In the genomic region with DNA sequence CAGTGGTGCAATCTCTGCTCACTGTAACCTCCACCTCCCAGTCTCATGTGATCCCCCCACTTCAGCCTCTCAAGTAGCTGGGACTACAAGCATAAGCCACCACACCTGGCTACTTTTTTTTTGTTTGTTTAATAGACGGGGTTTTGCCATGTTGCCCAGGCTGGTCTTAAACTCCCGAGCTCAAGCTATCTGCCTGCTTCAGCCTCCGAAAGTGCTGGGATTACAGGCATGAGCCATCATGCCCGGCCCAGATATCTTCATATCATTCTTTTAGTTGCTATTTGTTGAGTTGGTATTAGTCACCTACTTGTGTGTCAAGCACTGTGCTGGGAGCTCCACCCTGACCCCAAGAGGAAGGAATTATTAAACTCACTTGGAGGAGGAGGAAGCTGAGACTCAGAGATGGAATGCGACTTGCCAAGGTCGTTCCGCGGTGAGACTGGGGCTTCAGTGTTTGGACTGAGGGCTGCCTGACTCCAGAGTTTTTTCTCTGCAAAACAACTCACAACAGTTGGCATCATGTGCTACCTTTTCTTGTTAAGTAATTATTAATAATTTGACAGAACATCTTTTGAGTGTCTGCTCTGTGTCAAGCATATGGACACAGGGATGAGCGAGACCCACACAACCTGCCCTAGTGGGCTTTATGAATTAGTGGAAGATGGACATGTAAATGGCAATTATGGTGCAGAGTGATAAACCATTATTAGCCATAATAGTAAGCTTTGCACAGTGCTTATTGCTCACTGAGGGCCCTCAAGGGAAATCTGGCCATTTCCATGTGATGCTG, we compare ENCODE assay signal across 8 cellular contexts.
DNase-seq lines count a peak whose midpoint lies in the region; FAIRE-seq and TF ChIP-seq lines count a peak whose summit lies in the region.

No MANE protein-coding gene starts in this region.

- peak; percentile 61 for TF ChIP-seq CTCF in AG04450 (IDR thresholded peaks at IDR 0.05; ENCODE audit: low read depth, low read length)
- TF ChIP-seq CTCF in LNCAP (IDR thresholded peaks at IDR 0.05) = peak; percentile 45; the same call in 1 of the 2 replicates
- TF ChIP-seq CTCF in bronchial epithelial cell (IDR thresholded peaks at IDR 0.05; ENCODE audit: insufficient read depth, low read length, severe bottlenecking) = peak; percentile 70
- peak; percentile 25 for TF ChIP-seq CTCF in liver (IDR thresholded peaks at IDR 0.05; ENCODE audit: low read depth, low read length, missing input control)
- TF ChIP-seq CTCF in sigmoid colon (IDR thresholded peaks at IDR 0.05) = peak in 2 of 4 experiments; percentile 9 to 37

- POLR2A ChIA-PET in AG04450 (lab: Yijun Ruan, JAX) = no interaction called here

- CTCF ChIA-PET in AG04450 (lab: Charles Lee) = interaction anchor here (0.6 to 4.1 kb wide), 25 partner anchors 9 to 391 kb away, joined by 3 to 28 read pairs (median 4); a partner anchor contains a TSS

- no peak for TF ChIP-seq POLR2A in sigmoid colon (IDR thresholded peaks at IDR 0.05)

- DNase-seq in AG04450 (ENCODE audit: low read depth, low spot score) = peak; percentile 68
- DNase-seq in bronchial epithelial cell (ENCODE audit: low read depth) = peak; percentile 97
- DNase-seq in sigmoid colon = no peak
- DNase-seq in activated effector memory CD4-positive, alpha-beta T cell treated with anti-CD3 and anti-CD28 coated beads, Interleukin-2, amount 50 U/mL, for 16 hours = no peak
- DNase-seq in NCI-H446 (lab: John Stamatoyannopoulos, UW) = no peak
- DNase-seq in stimulated activated CD4-positive, alpha-beta T cell treated with anti-CD3 and anti-CD28 coated beads, Interleukin-12 subunit alpha, Interleukin-12 subunit beta, amount 100 ng/mL, for 4 hours = no peak

- peak; percentile 95 for FAIRE-seq in bronchial epithelial cell (lab: Jason Lieb, UNC)

- H3K36me3 ChIP-seq in bronchial epithelial cell (ENCODE audit: control insufficient read depth, insufficient read depth, low read length) (no peaks in the 10 kb centered on the region), liver (ENCODE audit: control insufficient read depth in 4 of 4, insufficient read depth in 3 of 4, low read depth in 1 of 4, low read length in 3 of 4) (no peaks in the 10 kb centered on the region), sigmoid colon (no peaks in the 10 kb centered on the region)

- no peak overlapping the region for H3K9ac ChIP-seq in liver (ENCODE audit: low read depth in 1 of 2, low read length in 2 of 2)

- WGBS in liver = 34% methylated on average over 9 of the region's 9 CpGs
- 18 to 46% methylated on average over 9 of the region's 9 CpGs for whole genome bisulfite sequencing in sigmoid colon, 2 donors

- intact Hi-C loops in sigmoid colon (cut with DNase I) = no loop called here

- no peaks in the 10 kb centered on the region for H3K27me3 ChIP-seq in AG04450 (ENCODE audit: control insufficient read depth, insufficient read depth, low read length)
- no peaks in the 10 kb centered on the region for H3K27me3 ChIP-seq in bronchial epithelial cell (ENCODE audit: control insufficient read depth, insufficient read depth, low read length)
- H3K27me3 ChIP-seq in liver (ENCODE audit: control insufficient read depth in 4 of 4, insufficient read depth in 4 of 4, low read length in 3 of 4) = no peaks in the 10 kb centered on the region
- H3K27me3 ChIP-seq in sigmoid colon = peaks cover 0 to 20% (median 0%) of the 10 kb centered on the region in 3 donors

- no peak overlapping the region for H3K27ac ChIP-seq in AG04450 (ENCODE audit: low read depth, low read length)
- no peak overlapping the region for H3K27ac ChIP-seq in liver (ENCODE audit: low read depth in 1 of 2, low read length in 2 of 2)
- peak overlapping the region in 1 of 4 donors; percentile 18 for H3K27ac ChIP-seq in sigmoid colon

- H3K4me3 ChIP-seq in AG04450 (ENCODE audit: low read depth, low read length) (no peak overlapping the region), bronchial epithelial cell (ENCODE audit: low read depth, low read length) (no peak overlapping the region), liver (ENCODE audit: low read depth in 1 of 3, low read length in 3 of 3) (no peak overlapping the region), sigmoid colon (no peak overlapping the region)

- peak; percentile 57 to 61 for TF ChIP-seq RAD21 in liver (IDR thresholded peaks at IDR 0.05)

- no peak for TF ChIP-seq EP300 in sigmoid colon (IDR thresholded peaks at IDR 0.05)

- H3K9me3 ChIP-seq in AG04450 (ENCODE audit: control insufficient read depth, insufficient read depth, low read length) = no peaks in the 10 kb centered on the region; the same call in 1 of the 2 replicates
- no peaks in the 10 kb centered on the region for H3K9me3 ChIP-seq in liver (ENCODE audit: control insufficient read depth in 4 of 4, low read length in 3 of 4)
- H3K9me3 ChIP-seq in sigmoid colon = no peaks in the 10 kb centered on the region

- H3K4me1 ChIP-seq in liver (ENCODE audit: control insufficient read depth in 4 of 4, insufficient read depth in 4 of 4, low read length in 3 of 4) (no peaks in the 10 kb centered on the region), sigmoid colon (no peaks in the 10 kb centered on the region)

TF ChIP-seq in liver, 16 proteins besides CTCF, POLR2A, EP300 and RAD21:
- no peak for TF ChIP-seq YY1 (IDR thresholded peaks at IDR 0.05)
- TF ChIP-seq EGR1 (IDR thresholded peaks at IDR 0.05; ENCODE audit: low read depth in 2 of 2) = no peak
- peak in 1 of 2 donors; percentile 20 for TF ChIP-seq RXRA (IDR thresholded peaks at IDR 0.05)
- TF ChIP-seq, protein P1, sequence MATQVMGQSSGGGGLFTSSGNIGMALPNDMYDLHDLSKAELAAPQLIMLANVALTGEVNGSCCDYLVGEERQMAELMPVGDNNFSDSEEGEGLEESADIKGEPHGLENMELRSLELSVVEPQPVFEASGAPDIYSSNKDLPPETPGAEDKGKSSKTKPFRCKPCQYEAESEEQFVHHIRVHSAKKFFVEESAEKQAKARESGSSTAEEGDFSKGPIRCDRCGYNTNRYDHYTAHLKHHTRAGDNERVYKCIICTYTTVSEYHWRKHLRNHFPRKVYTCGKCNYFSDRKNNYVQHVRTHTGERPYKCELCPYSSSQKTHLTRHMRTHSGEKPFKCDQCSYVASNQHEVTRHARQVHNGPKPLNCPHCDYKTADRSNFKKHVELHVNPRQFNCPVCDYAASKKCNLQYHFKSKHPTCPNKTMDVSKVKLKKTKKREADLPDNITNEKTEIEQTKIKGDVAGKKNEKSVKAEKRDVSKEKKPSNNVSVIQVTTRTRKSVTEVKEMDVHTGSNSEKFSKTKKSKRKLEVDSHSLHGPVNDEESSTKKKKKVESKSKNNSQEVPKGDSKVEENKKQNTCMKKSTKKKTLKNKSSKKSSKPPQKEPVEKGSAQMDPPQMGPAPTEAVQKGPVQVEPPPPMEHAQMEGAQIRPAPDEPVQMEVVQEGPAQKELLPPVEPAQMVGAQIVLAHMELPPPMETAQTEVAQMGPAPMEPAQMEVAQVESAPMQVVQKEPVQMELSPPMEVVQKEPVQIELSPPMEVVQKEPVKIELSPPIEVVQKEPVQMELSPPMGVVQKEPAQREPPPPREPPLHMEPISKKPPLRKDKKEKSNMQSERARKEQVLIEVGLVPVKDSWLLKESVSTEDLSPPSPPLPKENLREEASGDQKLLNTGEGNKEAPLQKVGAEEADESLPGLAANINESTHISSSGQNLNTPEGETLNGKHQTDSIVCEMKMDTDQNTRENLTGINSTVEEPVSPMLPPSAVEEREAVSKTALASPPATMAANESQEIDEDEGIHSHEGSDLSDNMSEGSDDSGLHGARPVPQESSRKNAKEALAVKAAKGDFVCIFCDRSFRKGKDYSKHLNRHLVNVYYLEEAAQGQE (IDR thresholded peaks at IDR 0.05) = no peak
- TF ChIP-seq, protein P2, sequence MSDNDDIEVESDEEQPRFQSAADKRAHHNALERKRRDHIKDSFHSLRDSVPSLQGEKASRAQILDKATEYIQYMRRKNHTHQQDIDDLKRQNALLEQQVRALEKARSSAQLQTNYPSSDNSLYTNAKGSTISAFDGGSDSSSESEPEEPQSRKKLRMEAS (IDR thresholded peaks at IDR 0.05) = no peak

Comparison
In these comparisons a context has a peak if more than half of its experiments do, and no peak if none do; other contexts are left out.
1. DNase-seq: peak in AG04450 (single experiment) and bronchial epithelial cell (single experiment); none in sigmoid colon (single experiment), activated effector memory CD4-positive, alpha-beta T cell treated with anti-CD3 and anti-CD28 coated beads, Interleukin-2, amount 50 U/mL, for 16 hours (single experiment), NCI-H446 (0 of 2) and stimulated activated CD4-positive, alpha-beta T cell treated with anti-CD3 and anti-CD28 coated beads, Interleukin-12 subunit alpha, Interleukin-12 subunit beta, amount 100 ng/mL, for 4 hours (single experiment).